ENCODE assay signal across 8 cellular contexts in the genomic region with DNA sequence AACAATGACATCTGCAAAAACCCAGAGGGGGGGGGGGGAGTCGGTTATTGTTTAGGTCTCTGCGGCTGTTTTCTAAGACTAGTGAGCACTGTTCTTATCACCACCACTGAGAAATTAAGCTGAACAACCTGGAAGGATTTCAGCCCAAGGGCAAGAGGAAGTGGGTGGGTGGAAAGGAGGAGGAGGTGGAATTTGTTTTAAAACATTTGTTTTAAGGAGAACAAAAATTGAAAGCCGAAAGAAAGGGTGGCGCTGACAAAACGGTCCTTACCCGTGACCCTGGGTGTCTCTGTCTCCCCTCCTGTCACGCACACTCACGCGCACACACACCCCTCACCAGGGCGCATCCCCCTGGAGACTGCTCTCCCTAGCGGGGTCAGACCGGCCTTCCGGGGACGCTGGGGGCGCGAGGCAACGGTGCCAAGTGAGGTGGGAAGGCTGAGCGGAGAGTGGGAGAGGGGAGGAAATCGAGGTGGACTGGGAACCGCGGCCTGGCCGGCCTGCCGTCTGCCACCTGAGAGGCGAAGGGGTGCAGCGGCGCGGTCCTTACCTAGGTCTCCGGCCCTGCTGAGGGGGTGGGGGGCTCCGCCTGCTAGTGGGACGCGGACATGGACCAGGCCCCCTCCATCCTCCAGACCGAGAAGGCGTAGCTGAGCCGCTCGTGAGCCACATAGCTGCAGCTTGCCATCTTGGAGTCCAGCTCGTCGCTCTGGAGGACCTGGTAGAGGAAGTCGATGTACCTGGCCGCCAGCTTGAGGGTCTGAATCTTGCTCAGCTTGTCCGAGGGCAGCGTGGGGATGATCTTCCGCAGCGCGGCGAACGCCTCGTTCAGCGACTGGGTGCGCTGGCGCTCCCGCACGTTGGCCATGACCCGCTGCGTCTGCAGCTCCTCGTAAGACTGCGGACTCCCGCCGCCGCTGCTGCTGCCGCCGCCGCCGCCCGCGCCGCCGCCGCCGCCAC. TPM values are rescaled to one million over a fixed set of nuclear protein-coding genes. Genes with fewer than 3 reads are reported as not detected.
A peak's percentile ranks its signal among the peaks of the same experiment; 100 is the strongest.
DNase-seq lines count a peak whose midpoint lies in the region; ATAC-seq and TF ChIP-seq lines count a peak whose summit lies in the region.

No MANE protein-coding gene starts in this region.

- H3K4me3 ChIP-seq in CD4-positive, CD25-positive, alpha-beta regulatory T cell (ENCODE audit: low read depth, low read length) = no peak overlapping the region
- H3K4me3 ChIP-seq in GM23248 = peak overlapping the region; percentile 88

- H3K4me2 ChIP-seq in GM23248 (ENCODE audit: unreplicated experiment) = peak overlapping the region; percentile 99

- peaks cover 88% of the 10 kb centered on the region for H3K79me2 ChIP-seq in GM23248 (ENCODE audit: insufficient read depth)

- H4K20me1 ChIP-seq in GM23248 (ENCODE audit: insufficient read depth) = no peaks in the 10 kb centered on the region

- no peak for TF ChIP-seq CTCF in endothelial cell (IDR thresholded peaks at IDR 0.05; ENCODE audit: unreplicated experiment)

- peak in 1 of 2 donors; percentile 10 for ATAC-seq in CD4-positive, CD25-positive, alpha-beta regulatory T cell (ENCODE audit: low read depth in 2 of 2)
- peak; percentile 32 to 52 for ATAC-seq in natural killer cell treated with Interleukin-12 subunit alpha and Interleukin-12 subunit beta and Interleukin-15 and Interleukin-18, amount 100 ng/mL, for 72 hours
- no peak for ATAC-seq in HG03108 (IDR thresholded peaks at IDR 0.05; ENCODE audit: unreplicated experiment)

- H3K4me1 ChIP-seq in CD4-positive, CD25-positive, alpha-beta regulatory T cell (ENCODE audit: control insufficient read depth, insufficient read depth, low read length, poor library complexity, severe bottlenecking) = no peaks in the 10 kb centered on the region
- peaks cover 48% of the 10 kb centered on the region for H3K4me1 ChIP-seq in GM23248 (ENCODE audit: insufficient read depth)

- H3K9me3 Mint-ChIP-seq in CD4-positive, CD25-positive, alpha-beta regulatory T cell = peaks cover 0 to 5% (median 0%) of the 10 kb centered on the region in 7 donors
- H3K9me3 Mint-ChIP-seq in endothelial cell (ENCODE audit: unreplicated experiment) = no peaks in the 10 kb centered on the region
- H3K9me3 Mint-ChIP-seq in natural killer cell treated with Interleukin-12 subunit alpha and Interleukin-12 subunit beta and Interleukin-15 and Interleukin-18, amount 100 ng/mL, for 72 hours = no peaks in the 10 kb centered on the region

- H3K4me1 Mint-ChIP-seq in CD4-positive, CD25-positive, alpha-beta regulatory T cell = peaks cover 0 to 5% (median 0%) of the 10 kb centered on the region in 4 donors
- H3K4me1 Mint-ChIP-seq in endothelial cell (ENCODE audit: unreplicated experiment) = peaks cover 19% of the 10 kb centered on the region
- peaks cover 4 to 10% of the 10 kb centered on the region in 2 donors for H3K4me1 Mint-ChIP-seq in natural killer cell treated with Interleukin-12 subunit alpha and Interleukin-12 subunit beta and Interleukin-15 and Interleukin-18, amount 100 ng/mL, for 72 hours (ENCODE audit: low read depth in 2 of 2)

- in situ Hi-C loops in GM23248 (cut with MboI) = loop anchor here (10.0 to 25.0 kb wide), 4 partner anchors 422 to 754 kb away; no protein-coding TSS in a partner anchor

- H3F3A ChIP-seq in GM23248 (ENCODE audit: insufficient read depth) = peaks cover 39% of the 10 kb centered on the region

- peaks cover 74% of the 10 kb centered on the region for H3K27me3 Mint-ChIP-seq in CD4-positive, CD25-positive, alpha-beta regulatory T cell
- peaks cover 17% of the 10 kb centered on the region for H3K27me3 Mint-ChIP-seq in endothelial cell (ENCODE audit: unreplicated experiment)
- peaks cover 28 to 71% of the 10 kb centered on the region in 2 donors for H3K27me3 Mint-ChIP-seq in natural killer cell treated with Interleukin-12 subunit alpha and Interleukin-12 subunit beta and Interleukin-15 and Interleukin-18, amount 100 ng/mL, for 72 hours

- H3K36me3 ChIP-seq in CD4-positive, CD25-positive, alpha-beta regulatory T cell (ENCODE audit: control insufficient read depth, insufficient read depth, low read length) = no peaks in the 10 kb centered on the region
- H3K36me3 ChIP-seq in GM23248 (ENCODE audit: low read depth) = peaks cover 14% of the 10 kb centered on the region

- no peaks in the 10 kb centered on the region for H3K36me3 Mint-ChIP-seq in CD4-positive, CD25-positive, alpha-beta regulatory T cell
- peaks cover 4% of the 10 kb centered on the region for H3K36me3 Mint-ChIP-seq in endothelial cell (ENCODE audit: low read depth, unreplicated experiment)
- peaks cover 4% of the 10 kb centered on the region for H3K36me3 Mint-ChIP-seq in natural killer cell treated with Interleukin-12 subunit alpha and Interleukin-12 subunit beta and Interleukin-15 and Interleukin-18, amount 100 ng/mL, for 72 hours

- no peak overlapping the region for H3K27ac Mint-ChIP-seq in CD4-positive, CD25-positive, alpha-beta regulatory T cell
- no peak overlapping the region for H3K27ac Mint-ChIP-seq in endothelial cell (ENCODE audit: unreplicated experiment)
- H3K27ac Mint-ChIP-seq in natural killer cell treated with Interleukin-12 subunit alpha and Interleukin-12 subunit beta and Interleukin-15 and Interleukin-18, amount 100 ng/mL, for 72 hours = no peak overlapping the region

- peak in 1 of 3 donors; percentile 10 for DNase-seq in CD4-positive, CD25-positive, alpha-beta regulatory T cell
- DNase-seq in GM23248 (peak; percentile 64), OCI-M1 (lab: John Stamatoyannopoulos, UW) (peak; percentile 51), endothelial cell (ENCODE audit: low spot score) (peak; percentile 35), DMS153 treated with DMSO at 0.1 percent for 48 hours (lab: John Stamatoyannopoulos, UW; ENCODE audit: unreplicated experiment) (no peak), medulla oblongata (ENCODE audit: extremely low spot score) (no peak)
- DNase-seq in natural killer cell treated with Interleukin-12 subunit alpha and Interleukin-12 subunit beta and Interleukin-15 and Interleukin-18, amount 100 ng/mL, for 72 hours (ENCODE audit: low spot score) = no peak

- H3K27ac ChIP-seq in CD4-positive, CD25-positive, alpha-beta regulatory T cell (ENCODE audit: insufficient read depth, low read length, poor library complexity, severe bottlenecking) = no peak overlapping the region
- H3K27ac ChIP-seq in GM23248 = peak overlapping the region; percentile 97

- peaks cover 37% of the 10 kb centered on the region for H3K27me3 ChIP-seq in CD4-positive, CD25-positive, alpha-beta regulatory T cell (ENCODE audit: control insufficient read depth, insufficient read depth, low read length)
- H3K27me3 ChIP-seq in GM23248 (replicated peaks; ENCODE audit: insufficient read depth) = no peaks in the 10 kb centered on the region

- H3K9me2 ChIP-seq in GM23248 (ENCODE audit: insufficient read depth) = no peaks in the 10 kb centered on the region

- WGBS in GM23248 (ENCODE audit: low coverage in 1 of 2, low lambda C conversion rate in 2 of 2, missing lambda C conversion rate in 2 of 2), 2 experiments = 0 to 2% methylated on average over 30 to 43 of the region's 69 CpGs

- H3K4me3 Mint-ChIP-seq in CD4-positive, CD25-positive, alpha-beta regulatory T cell = peak overlapping the region in 3 of 4 donors; percentile 7 to 71 (median 50)
- H3K4me3 Mint-ChIP-seq in endothelial cell (ENCODE audit: unreplicated experiment) = peak overlapping the region; percentile 93
- peak overlapping the region; percentile 67 for H3K4me3 Mint-ChIP-seq in natural killer cell treated with Interleukin-12 subunit alpha and Interleukin-12 subunit beta and Interleukin-15 and Interleukin-18, amount 100 ng/mL, for 72 hours

- H3K9me3 ChIP-seq in CD4-positive, CD25-positive, alpha-beta regulatory T cell (ENCODE audit: control insufficient read depth in 2 of 2, low read length in 2 of 2) = no peaks in the 10 kb centered on the region
- H3K9me3 ChIP-seq in GM23248 (ENCODE audit: low read depth) = no peaks in the 10 kb centered on the region

- H2AFZ ChIP-seq in GM23248 = peak overlapping the region; percentile 22; the same call in 1 of the 2 replicates

- peak overlapping the region; percentile 95 for H3K9ac ChIP-seq in GM23248

RNA-seq across cellular contexts. Expression of a gene that starts 1.0 kb away (rescaled TPM):
- total RNA-seq in CD4-positive, CD25-positive, alpha-beta regulatory T cell = 0.39 TPM
- polyA plus RNA-seq in CD4-positive, CD25-positive, alpha-beta regulatory T cell = not detected
- 45.7 and 47.8 TPM in 2 replicates for total RNA-seq in GM23248 (2014; rRNA removed; shearing (Covaris generic))
- polyA plus RNA-seq in GM23248 (2016; fragmentation: Nextera tagmentation; extraction: Ambion mirVana) = 17.2 and 17.5 TPM in 2 replicates
- total RNA-seq in endothelial cell (ENCODE audit: unreplicated experiment) = 2.4 TPM
- total RNA-seq in natural killer cell treated with Interleukin-12 subunit alpha and Interleukin-12 subunit beta and Interleukin-15 and Interleukin-18, amount 100 ng/mL, for 72 hours = not detected

RNA-seq across cellular contexts. Expression of a gene that starts 28.8 kb away (rescaled TPM):
- total RNA-seq in CD4-positive, CD25-positive, alpha-beta regulatory T cell = not detected
- not detected for polyA plus RNA-seq in CD4-positive, CD25-positive, alpha-beta regulatory T cell
- not detected in 2 replicates for total RNA-seq in GM23248 (2014; rRNA removed; shearing (Covaris generic))
- polyA plus RNA-seq in GM23248 (2016; fragmentation: Nextera tagmentation; extraction: Ambion mirVana) = not detected in 2 replicates
- total RNA-seq in endothelial cell (ENCODE audit: unreplicated experiment) = not detected
- not detected for total RNA-seq in natural killer cell treated with Interleukin-12 subunit alpha and Interleukin-12 subunit beta and Interleukin-15 and Interleukin-18, amount 100 ng/mL, for 72 hours

Comparison
In these comparisons a context has a peak if more than half of its experiments do, and no peak if none do; other contexts are left out.
1. DNase-seq: peak in GM23248 (single experiment), OCI-M1 (single experiment) and endothelial cell (single experiment); none in natural killer cell treated with Interleukin-12 subunit alpha and Interleukin-12 subunit beta and Interleukin-15 and Interleukin-18, amount 100 ng/mL, for 72 hours (single experiment), DMS153 treated with DMSO at 0.1 percent for 48 hours (single experiment) and medulla oblongata (single experiment).
2. RNA of a gene that starts 1.0 kb away (total RNA-seq): 45.7 to 47.8 TPM in GM23248; 2.4 TPM in endothelial cell (single experiment), 0.39 TPM in CD4-positive, CD25-positive, alpha-beta regulatory T cell (single experiment) and not detected in natural killer cell treated with Interleukin-12 subunit alpha and Interleukin-12 subunit beta and Interleukin-15 and Interleukin-18, amount 100 ng/mL, for 72 hours; every median in the first group is over 10 times any median in the second.
3. Peak in every context shown above with its lines, with median percentiles within 50 percentile points of each other: H3K4me3 Mint-ChIP-seq.